ENCODE assay signal across 8 cellular contexts in the genomic region with DNA sequence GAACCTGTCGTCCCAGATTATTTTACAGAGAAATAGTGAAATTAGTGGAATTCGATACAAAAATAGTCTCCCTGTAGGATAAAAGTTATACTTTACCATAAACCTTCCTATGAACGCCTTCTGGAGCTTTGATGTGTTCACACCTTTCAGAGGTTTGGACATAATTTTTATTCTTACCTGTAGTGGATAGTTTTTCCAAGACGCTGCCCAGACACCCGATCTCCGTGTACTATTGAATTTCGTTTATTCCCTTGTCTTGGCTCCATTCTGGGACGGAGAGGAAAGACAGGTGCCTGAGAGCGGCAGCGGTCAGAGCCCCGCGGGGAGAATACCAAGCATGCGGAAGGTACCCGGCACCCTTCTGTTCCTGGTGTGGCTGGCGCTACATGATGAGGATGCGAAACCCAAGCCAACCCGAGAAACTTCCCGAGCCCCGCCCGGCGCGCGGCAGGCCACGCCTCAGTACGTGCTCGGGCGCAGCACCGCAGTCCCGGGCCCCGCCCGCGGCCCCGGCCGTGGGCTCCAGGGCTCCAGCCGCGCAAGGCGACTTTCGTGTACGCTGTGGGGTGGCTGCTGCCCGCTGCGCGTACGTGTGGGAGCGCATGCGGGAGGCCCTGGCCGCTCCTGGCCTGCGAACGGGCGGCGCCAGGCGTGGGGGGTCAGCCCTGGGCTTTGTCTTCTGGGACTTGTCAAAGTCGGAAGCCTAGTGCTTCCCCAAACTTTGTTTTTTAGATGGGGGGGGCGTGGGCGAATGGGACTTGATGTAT. TPM values are rescaled to one million over a fixed set of nuclear protein-coding genes. Genes with fewer than 3 reads are reported as not detected.
A peak's percentile ranks its signal among the peaks of the same experiment; 100 is the strongest.
DNase-seq lines count a peak whose midpoint lies in the region; ATAC-seq and TF ChIP-seq lines count a peak whose summit lies in the region.

No MANE protein-coding gene starts in this region.

- TF ChIP-seq CTCF in SU-DHL-6 (IDR thresholded peaks at IDR 0.05; ENCODE audit: insufficient read depth, low read length, poor library complexity, severe bottlenecking), result no peak

- H3K27ac ChIP-seq in HUES6 (ENCODE audit: low read depth, low read length), result no peak overlapping the region
- H3K27ac ChIP-seq in SU-DHL-6 (ENCODE audit: low read depth, low read length), result peak overlapping the region; percentile 4; the same call in 1 of the 2 replicates
- H3K27ac ChIP-seq in rectal smooth muscle tissue (ENCODE audit: low read depth, low read length), result peak overlapping the region; percentile 87
- H3K27ac ChIP-seq in aorta (ENCODE audit: low read depth in 1 of 2, low read length in 2 of 2), result peak overlapping the region in 1 of 2 donors; percentile 94

- H3K4me1 ChIP-seq in HUES6 (ENCODE audit: control insufficient read depth, insufficient read depth, low read length) (peaks cover 15% of the 10 kb centered on the region), rectal smooth muscle tissue (ENCODE audit: control insufficient read depth, insufficient read depth, low read length) (peaks cover 2% of the 10 kb centered on the region), aorta (ENCODE audit: control insufficient read depth in 1 of 2, insufficient read depth in 2 of 2, low read length in 2 of 2) (peaks cover 0 to 1% of the 10 kb centered on the region in 2 donors)

- H3K27me3 ChIP-seq in HUES6 (ENCODE audit: control insufficient read depth, insufficient read depth, low read length) (no peaks in the 10 kb centered on the region), SU-DHL-6 (ENCODE audit: low read length) (no peaks in the 10 kb centered on the region), rectal smooth muscle tissue (ENCODE audit: control insufficient read depth, insufficient read depth, low read length) (no peaks in the 10 kb centered on the region), aorta (ENCODE audit: control insufficient read depth in 1 of 2, insufficient read depth in 2 of 2, low read length in 1 of 2) (no peaks in the 10 kb centered on the region)

- intact Hi-C loops in left ventricle myocardium superior (cut with micrococcal nuclease) (loop anchor here (2.0 kb wide), 1 partner anchor 52 kb away; no protein-coding TSS in a partner anchor), aorta (cut with DNase I) (no loop called here)

- H3F3A ChIP-seq in SU-DHL-6 (ENCODE audit: insufficient read depth), result peaks cover 56% of the 10 kb centered on the region

- peak; percentile 94 for ATAC-seq in GM21381 (IDR thresholded peaks at IDR 0.05; ENCODE audit: unreplicated experiment)
- peak; percentile 97 for ATAC-seq in left ventricle myocardium superior
- peak; percentile 96 for ATAC-seq in aorta (ENCODE audit: low FRiP score)

- H2AFZ ChIP-seq in SU-DHL-6 (ENCODE audit: low read depth, low read length, severe bottlenecking), result peak overlapping the region; percentile 79

- WGBS in aorta, 2 donors, result 1 to 2% methylated on average over 51 to 54 of the region's 54 CpGs

- H3K9ac ChIP-seq in HUES6 (ENCODE audit: low read length) (no peak overlapping the region), SU-DHL-6 (ENCODE audit: low read length) (peak overlapping the region; percentile 71), rectal smooth muscle tissue (ENCODE audit: low read length) (peak overlapping the region; percentile 58)

- peaks cover 29% of the 10 kb centered on the region; the same call in 1 of the 2 replicates for H3K79me2 ChIP-seq in SU-DHL-6 (ENCODE audit: insufficient read depth, low read length)

- DNase-seq in COR-L47 (lab: John Stamatoyannopoulos, UW) (peak; percentile 85), amniotic epithelial cell (ENCODE audit: low read depth) (peak; percentile 76), left ventricle myocardium superior (peak; percentile 95), aorta (peak; percentile 94)

- peak overlapping the region; percentile 83 for H3K4me2 ChIP-seq in SU-DHL-6 (ENCODE audit: low read depth, low read length, poor library complexity, severe bottlenecking)

- H3K9me3 ChIP-seq in HUES6 (ENCODE audit: control insufficient read depth, insufficient read depth, low read depth, low read length) (no peaks in the 10 kb centered on the region), SU-DHL-6 (ENCODE audit: insufficient read depth, low read length) (no peaks in the 10 kb centered on the region), aorta (ENCODE audit: control insufficient read depth, low read length) (no peaks in the 10 kb centered on the region)

- H3K36me3 ChIP-seq in HUES6 (ENCODE audit: control insufficient read depth, insufficient read depth, low read length) (peaks cover 28% of the 10 kb centered on the region), SU-DHL-6 (ENCODE audit: low read length) (peaks cover 20% of the 10 kb centered on the region), rectal smooth muscle tissue (ENCODE audit: control insufficient read depth, insufficient read depth, low read length) (no peaks in the 10 kb centered on the region), aorta (ENCODE audit: control insufficient read depth in 1 of 2, insufficient read depth in 2 of 2, low read length in 1 of 2) (no peaks in the 10 kb centered on the region)

- no peaks in the 10 kb centered on the region for H3K9me2 ChIP-seq in SU-DHL-6 (replicated peaks; ENCODE audit: insufficient read depth, low read length)

- H4K20me1 ChIP-seq in SU-DHL-6 (ENCODE audit: low read depth, low read length), result 0 out of 2 replicates have a peak, but pooled peaks cover 6% of the 10 kb centered on the region

- H3K4me3 ChIP-seq in HUES6 (ENCODE audit: low read depth, low read length) (peak overlapping the region; percentile 59), SU-DHL-6 (ENCODE audit: insufficient read depth, low read length, poor library complexity, severe bottlenecking) (peak overlapping the region; percentile 56), rectal smooth muscle tissue (ENCODE audit: low read length) (peak overlapping the region; percentile 82), aorta (ENCODE audit: low read length in 2 of 2) (peak overlapping the region; percentile 77 to 80)

RNA-seq across cellular contexts. Expression of a gene that starts 11.3 kb away (rescaled TPM):
- total RNA-seq in left ventricle myocardium superior, result 14.5 TPM
- total RNA-seq in aorta, result 1 to 10 TPM; 5.4 to 7.0 TPM
- 1 to 10 TPM; 2.9 to 5.2 TPM for polyA plus RNA-seq in aorta

RNA-seq across cellular contexts. Expression of a gene that starts 55.6 kb away (rescaled TPM):
- total RNA-seq in left ventricle myocardium superior (55.0 TPM), aorta (100 to 1,000 TPM; 164 to 173 TPM)
- 10 to 100 TPM; 43.8 to 46.8 TPM for polyA plus RNA-seq in aorta
